Comparison of ENCODE assay signal across 35 cellular contexts in genomic region chr10:22494007-22494406, GRCh38.
"Had no signal": no experiment of that assay in that cellular context is flagged by ENCODE, and none has a peak within 500 bp of the region (broad histone marks: within the 10 kb centered on the region; RNA-seq: fewer than 3 reads in every experiment).

No MANE protein-coding gene starts in this region.

- DNase-seq: activated effector memory CD4-positive, alpha-beta T cell treated with anti-CD3 and anti-CD28 coated beads, Interleukin-2, amount 50 U/mL, for 16 hours; activated effector memory CD4-positive, alpha-beta T cell treated with Interleukin-2 at 50 U/mL for 16 hours; activated gamma-delta T cell; activated gamma-delta T cell treated with Interleukin-2 at 50 U/mL for 16 hours; activated naive CD4-positive, alpha-beta T cell; activated naive CD4-positive, alpha-beta T cell treated with anti-CD3 and anti-CD28 coated beads for 36 hours; activated naive CD4-positive, alpha-beta T cell treated with anti-CD3 and anti-CD28 coated beads, Interleukin-2, amount 10 ng/mL, durations not matched to agents 7 days and 5 days; activated naive CD4-positive, alpha-beta T cell treated with anti-CD3 and anti-CD28 coated beads, Interleukin-2, amount 50 U/mL, for 16 hours; activated naive CD4-positive, alpha-beta T cell treated with Interleukin-2 at 50 U/mL for 16 hours; activated naive CD8-positive, alpha-beta T cell treated with anti-CD3 and anti-CD28 coated beads for 36 hours; activated naive CD8-positive, alpha-beta T cell treated with anti-CD3 and anti-CD28 coated beads, Interleukin-2, amount 10 ng/mL, durations not matched to agents 7 days and 5 days; activated naive CD8-positive, alpha-beta T cell treated with anti-CD3 and anti-CD28 coated beads, Interleukin-2, amount 50 U/mL, for 24 hours; activated T-cell treated with anti-CD3 and anti-CD28 coated beads for 4 hours; activated T-cell treated with anti-CD3 and anti-CD28 coated beads, Interleukin-2, amount 50 U/mL, for 1 hour; activated T-cell treated with anti-CD3 and anti-CD28 coated beads, Interleukin-2, amount 50 U/mL, for 24 hours; activated T-cell treated with anti-CD3 and anti-CD28 coated beads, Interleukin-2, amount 50 U/mL, for 4 hours; activated T-cell treated with anti-CD3 and anti-CD28 coated beads, Interleukin-2, amount 50 U/mL, for 48 hours; activated T-cell treated with anti-CD3 and anti-CD28 coated beads, Interleukin-2, amount 50 U/mL, for 72 hours; adrenal gland; amniotic stem cell; amygdala; anterior cingulate cortex; aorta; body of pancreas; brain microvascular endothelial cell; caudate nucleus; central memory CD4-positive, alpha-beta T cell; cerebellar nuclear complex had no signal

- H3K27ac ChIP-seq: adrenal gland, ascending aorta, body of pancreas, brain microvascular endothelial cell, breast epithelium, cardiac muscle cell had no signal

- FAIRE-seq: astrocyte, bronchial epithelial cell had no signal

- H3K4me3 ChIP-seq: adrenal gland, ascending aorta, body of pancreas, breast epithelium, cardiac muscle cell had no signal

- H3K36me3 ChIP-seq: adrenal gland, ascending aorta, brain microvascular endothelial cell, breast epithelium, cardiac muscle cell had no signal

- ATAC-seq: activated naive CD4-positive, alpha-beta T cell treated with anti-CD3 and anti-CD28 coated beads, Interleukin-2, amount 50 U/mL, for 72 hours; activated naive CD8-positive, alpha-beta T cell treated with anti-CD3 and anti-CD28 coated beads, Interleukin-2, amount 50 U/mL, for 24 hours; activated T-cell treated with anti-CD3 and anti-CD28 coated beads, Interleukin-2, amount 50 U/mL, for 4 hours; activated T-cell treated with anti-CD3 and anti-CD28 coated beads, Interleukin-2, amount 50 U/mL, for 72 hours; activated T-helper 17 cell treated with anti-CD3 and anti-CD28 coated beads, Interleukin-2, amount 50 U/mL, for 72 hours; body of pancreas had no signal

- H3K27me3 ChIP-seq: adrenal gland, ascending aorta, body of pancreas had no signal

- H3K4me1 ChIP-seq: adrenal gland, ascending aorta, body of pancreas, breast epithelium had no signal

- H3K9me3 ChIP-seq: adrenal gland, ascending aorta, body of pancreas, breast epithelium had no signal
